In the genomic region with DNA sequence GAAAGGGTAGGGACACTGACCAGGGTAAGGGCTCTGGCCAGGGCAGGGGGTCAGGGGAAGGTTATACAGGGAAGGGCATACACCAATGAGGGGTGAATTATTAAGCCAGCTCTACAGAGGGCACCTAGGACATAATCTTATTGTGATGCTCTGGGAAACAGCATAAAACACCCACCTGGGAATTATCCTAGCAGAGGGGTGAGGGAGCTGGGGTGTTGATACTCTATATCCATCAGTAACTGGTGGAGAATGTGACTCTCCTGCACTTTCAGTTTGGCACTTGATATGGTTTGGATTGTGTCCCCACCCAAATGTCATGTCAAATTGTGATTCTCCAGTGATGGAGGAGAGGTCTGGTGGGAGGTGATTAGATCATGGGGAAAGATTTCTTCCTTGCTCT, we compare ENCODE assay signal across 11 cellular contexts.
"Had no signal": no experiment of that assay in that cellular context is flagged by ENCODE, and none has a peak within 500 bp of the region (broad histone marks: within the 10 kb centered on the region; RNA-seq: fewer than 3 reads in every experiment).

No MANE protein-coding gene starts in this region.

- H3K27ac ChIP-seq: GM23248 had no signal

- H3K27ac Mint-ChIP-seq: GM23338, H9, HFFc6 had no signal

- H3K4me3 ChIP-seq: GM23248, GM23338, HAP-1 had no signal

- DNase-seq: GM23248, GOT3, H7, H9, HCEC 1CT, HFFc6 had no signal

- ATAC-seq: GM23338, HCT116 had no signal

- H3K4me1 ChIP-seq: HAP-1 had no signal

- FAIRE-seq: H1, H54 had no signal

- H3K9me3 ChIP-seq: HAP-1 had no signal

- H3K4me3 Mint-ChIP-seq: GM23338, H9, HFFc6 had no signal

- H3K36me3 ChIP-seq: HAP-1 had no signal
